9 cellular contexts compared by ENCODE assay signal in the genomic region with DNA sequence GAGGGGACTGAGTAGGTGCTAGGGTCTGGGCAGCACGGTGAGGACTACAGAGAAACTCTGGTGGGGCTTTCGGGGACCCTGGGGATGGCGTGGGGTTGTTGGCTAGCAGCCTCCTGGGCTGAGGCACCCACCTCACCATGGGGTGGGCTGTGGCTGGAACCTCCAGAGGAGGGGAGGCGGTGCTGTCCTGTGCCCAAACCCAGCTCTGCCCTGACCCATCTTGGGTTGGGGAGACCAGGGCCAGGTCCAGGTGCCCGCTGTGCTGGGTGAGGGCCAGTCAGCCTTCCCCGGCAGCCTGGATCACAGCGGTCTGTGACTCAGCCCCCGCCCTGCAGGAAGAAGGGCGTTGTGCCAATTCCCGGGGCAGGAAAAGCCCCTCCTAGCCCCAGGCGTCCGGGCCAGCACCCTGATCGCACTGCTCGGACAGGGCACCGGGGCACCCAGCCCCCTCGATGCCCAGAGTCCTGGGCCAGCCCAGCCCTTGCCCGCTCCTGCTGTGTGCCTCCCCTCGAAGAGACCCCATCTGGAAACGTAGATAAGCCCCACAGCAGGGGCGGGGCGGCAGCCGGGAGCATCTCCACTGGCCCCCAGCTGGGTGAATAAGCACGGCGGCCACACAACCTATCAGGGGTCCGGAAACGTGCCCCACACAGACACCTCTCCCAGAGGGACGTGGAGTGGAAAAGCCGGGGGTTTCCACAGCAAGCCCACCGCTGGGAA. TPM values are rescaled to one million over a fixed set of nuclear protein-coding genes. Genes with fewer than 3 reads are reported as not detected.
DNase-seq lines count a peak whose midpoint lies in the region; ATAC-seq and TF ChIP-seq lines count a peak whose summit lies in the region.
"Had no signal": no experiment of that assay in that cellular context is flagged by ENCODE, and none has a peak within 500 bp of the region (broad histone marks: within the 10 kb centered on the region; RNA-seq: fewer than 3 reads in every experiment).

No MANE protein-coding gene starts in this region.

- H3K4me2 ChIP-seq in mesenchymal stem cell (ENCODE audit: low read length, poor library complexity, severe bottlenecking): peak overlapping the region; percentile 67

- peak overlapping the region; percentile 99 for H2AK5ac ChIP-seq in mesenchymal stem cell (ENCODE audit: low read length, severe bottlenecking)

- no peaks in the 10 kb centered on the region for H3K27me3 Mint-ChIP-seq in natural killer cell treated with Interleukin-12 subunit alpha and Interleukin-12 subunit beta and Interleukin-15 and Interleukin-18, amount 100 ng/mL, for 72 hours
- no peaks in the 10 kb centered on the region for H3K27me3 Mint-ChIP-seq in natural killer cell (ENCODE audit: low read depth in 2 of 2)
- peaks cover 3% of the 10 kb centered on the region for H3K27me3 Mint-ChIP-seq in activated naive CD8-positive, alpha-beta T cell treated with anti-CD3 and anti-CD28 coated beads for 36 hours
- H3K27me3 Mint-ChIP-seq: activated naive CD8-positive, alpha-beta T cell treated with anti-CD3 and anti-CD28 coated beads, Interleukin-2, amount 10 ng/mL, durations not matched to agents 7 days and 5 days had no signal

- intact Hi-C loops in natural killer cell (cut with micrococcal nuclease): no loop called here
- intact Hi-C loops in dorsolateral prefrontal cortex (cut with DNase I): no loop called here
- intact Hi-C loops in lower leg skin (cut with DNase I; ENCODE audit: low total_unique reads): no loop called here

- peak overlapping the region; percentile 88 for H4K91ac ChIP-seq in mesenchymal stem cell (ENCODE audit: low read length)

- no peaks in the 10 kb centered on the region for H3K4me1 Mint-ChIP-seq in natural killer cell treated with Interleukin-12 subunit alpha and Interleukin-12 subunit beta and Interleukin-15 and Interleukin-18, amount 100 ng/mL, for 72 hours (ENCODE audit: low read depth in 2 of 2)
- H3K4me1 Mint-ChIP-seq in natural killer cell: no peaks in the 10 kb centered on the region
- H3K4me1 Mint-ChIP-seq in activated naive CD8-positive, alpha-beta T cell treated with anti-CD3 and anti-CD28 coated beads for 36 hours: no peaks in the 10 kb centered on the region
- H3K4me1 Mint-ChIP-seq: activated naive CD8-positive, alpha-beta T cell treated with anti-CD3 and anti-CD28 coated beads, Interleukin-2, amount 10 ng/mL, durations not matched to agents 7 days and 5 days had no signal

- H3K18ac ChIP-seq in mesenchymal stem cell (ENCODE audit: low read depth in 1 of 2, low read length in 2 of 2): peak overlapping the region; percentile 67 to 81

- peaks cover 0 to 89% of the 10 kb centered on the region in 2 experiments for H3K36me3 ChIP-seq in mesenchymal stem cell (ENCODE audit: control insufficient read depth in 1 of 2, insufficient read depth in 2 of 2, low read depth in 1 of 2, low read length in 2 of 2)

- H3K4me1 ChIP-seq in mesenchymal stem cell (ENCODE audit: control insufficient read depth, insufficient read depth, low read depth, low read length): peaks cover 94% of the 10 kb centered on the region

- no peak for ATAC-seq in natural killer cell treated with Interleukin-12 subunit alpha and Interleukin-12 subunit beta and Interleukin-15 and Interleukin-18, amount 100 ng/mL, for 72 hours
- ATAC-seq in natural killer cell (no peak), GM21619 (IDR thresholded peaks at IDR 0.05; ENCODE audit: unreplicated experiment) (no peak), GM21717 (IDR thresholded peaks at IDR 0.05; ENCODE audit: unreplicated experiment) (no peak)

- H3K27ac Mint-ChIP-seq in natural killer cell treated with Interleukin-12 subunit alpha and Interleukin-12 subunit beta and Interleukin-15 and Interleukin-18, amount 100 ng/mL, for 72 hours: no peak overlapping the region
- H3K27ac Mint-ChIP-seq in natural killer cell: no peak overlapping the region
- H3K27ac Mint-ChIP-seq in activated naive CD8-positive, alpha-beta T cell treated with anti-CD3 and anti-CD28 coated beads for 36 hours: no peak overlapping the region
- H3K27ac Mint-ChIP-seq: activated naive CD8-positive, alpha-beta T cell treated with anti-CD3 and anti-CD28 coated beads, Interleukin-2, amount 10 ng/mL, durations not matched to agents 7 days and 5 days had no signal

- peak overlapping the region; percentile 59 for H3K9ac ChIP-seq in mesenchymal stem cell (ENCODE audit: low read length)

- H3K27ac ChIP-seq in dorsolateral prefrontal cortex (peak overlapping the region in 58 of 59 donors; percentile 1 to 96 (median 88)), mesenchymal stem cell (ENCODE audit: low read length, poor library complexity, severe bottlenecking) (peak overlapping the region; percentile 96)

- peak overlapping the region in 33 of 59 donors; percentile 0 to 41 (median 21) for H3K4me3 ChIP-seq in dorsolateral prefrontal cortex
- peak overlapping the region in 1 of 2 experiments; percentile 41 for H3K4me3 ChIP-seq in mesenchymal stem cell (ENCODE audit: insufficient read depth in 1 of 2, low read depth in 1 of 2, low read length in 2 of 2)
- H3K4me3 ChIP-seq in lower leg skin (ENCODE audit: low read depth, poor library complexity, severe bottlenecking): no peak overlapping the region

- H3K4ac ChIP-seq in mesenchymal stem cell (ENCODE audit: low read depth in 1 of 2, low read length in 2 of 2): peak overlapping the region; percentile 77 to 89

- peak overlapping the region in 1 of 2 experiments; percentile 68 for H3K14ac ChIP-seq in mesenchymal stem cell (ENCODE audit: low read length in 2 of 2)

- DNase-seq in natural killer cell treated with Interleukin-12 subunit alpha and Interleukin-12 subunit beta and Interleukin-15 and Interleukin-18, amount 100 ng/mL, for 72 hours (ENCODE audit: low spot score): peak; percentile 55
- DNase-seq in natural killer cell (no peak), dorsolateral prefrontal cortex (peak in 1 of 10 donors; percentile 79), mesenchymal stem cell (peak; percentile 68), lower leg skin (ENCODE audit: low spot score in 2 of 2) (no peak)
- DNase-seq in activated naive CD8-positive, alpha-beta T cell treated with anti-CD3 and anti-CD28 coated beads for 36 hours: no peak
- DNase-seq: activated naive CD8-positive, alpha-beta T cell treated with anti-CD3 and anti-CD28 coated beads, Interleukin-2, amount 10 ng/mL, durations not matched to agents 7 days and 5 days had no signal

- H2AFZ ChIP-seq in mesenchymal stem cell (ENCODE audit: low read depth, low read length): no peak overlapping the region

- H2BK120ac ChIP-seq in mesenchymal stem cell (ENCODE audit: low read depth, low read length): peak overlapping the region; percentile 81

- H3K9me3 ChIP-seq in mesenchymal stem cell (ENCODE audit: control insufficient read depth, low read length): no peaks in the 10 kb centered on the region

- TF ChIP-seq CTCF in natural killer cell (IDR thresholded peaks at IDR 0.05) (no peak), dorsolateral prefrontal cortex (IDR thresholded peaks at IDR 0.05 in 54 of 56, conservative IDR thresholded peaks at IDR 0.05 in 2 of 56; ENCODE audit: low read depth in 1 of 56, partially characterized antibody in 56 of 56) (no peak), lower leg skin (IDR thresholded peaks at IDR 0.05) (no peak)

- H2BK15ac ChIP-seq in mesenchymal stem cell (ENCODE audit: low read depth, poor library complexity, severe bottlenecking): peak overlapping the region; percentile 90

- no peak overlapping the region for H3K4me3 Mint-ChIP-seq in natural killer cell treated with Interleukin-12 subunit alpha and Interleukin-12 subunit beta and Interleukin-15 and Interleukin-18, amount 100 ng/mL, for 72 hours
- H3K4me3 Mint-ChIP-seq in natural killer cell: no peak overlapping the region
- H3K4me3 Mint-ChIP-seq in activated naive CD8-positive, alpha-beta T cell treated with anti-CD3 and anti-CD28 coated beads for 36 hours: no peak overlapping the region
- H3K4me3 Mint-ChIP-seq: activated naive CD8-positive, alpha-beta T cell treated with anti-CD3 and anti-CD28 coated beads, Interleukin-2, amount 10 ng/mL, durations not matched to agents 7 days and 5 days had no signal

- peak overlapping the region; percentile 46 to 50 for H2BK12ac ChIP-seq in mesenchymal stem cell (ENCODE audit: low read length in 2 of 2)

- H3K36me3 Mint-ChIP-seq in natural killer cell treated with Interleukin-12 subunit alpha and Interleukin-12 subunit beta and Interleukin-15 and Interleukin-18, amount 100 ng/mL, for 72 hours: no peaks in the 10 kb centered on the region
- H3K36me3 Mint-ChIP-seq in natural killer cell: no peaks in the 10 kb centered on the region
- H3K36me3 Mint-ChIP-seq in activated naive CD8-positive, alpha-beta T cell treated with anti-CD3 and anti-CD28 coated beads for 36 hours: no peaks in the 10 kb centered on the region
- H3K36me3 Mint-ChIP-seq: activated naive CD8-positive, alpha-beta T cell treated with anti-CD3 and anti-CD28 coated beads, Interleukin-2, amount 10 ng/mL, durations not matched to agents 7 days and 5 days had no signal

- H3K27me3 ChIP-seq in dorsolateral prefrontal cortex (no peaks in the 10 kb centered on the region), mesenchymal stem cell (ENCODE audit: control insufficient read depth in 1 of 2, insufficient read depth in 1 of 2, low read length in 2 of 2) (no peaks in the 10 kb centered on the region)

- H3K79me1 ChIP-seq in mesenchymal stem cell (replicated peaks; ENCODE audit: low read length, poor library complexity, severe bottlenecking): peaks cover 12% of the 10 kb centered on the region

- WGBS in mesenchymal stem cell: 63% methylated on average over 29 of the region's 29 CpGs
- 41 to 46% methylated on average over 8 to 14 of the region's 29 CpGs for WGBS in lower leg skin, 2 donors

- H2BK5ac ChIP-seq in mesenchymal stem cell (ENCODE audit: low read depth, low read length, poor library complexity, severe bottlenecking): peak overlapping the region; percentile 97

- H4K8ac ChIP-seq in mesenchymal stem cell (ENCODE audit: low read length): peak overlapping the region; percentile 88

- no peaks in the 10 kb centered on the region for H3K9me3 Mint-ChIP-seq in natural killer cell treated with Interleukin-12 subunit alpha and Interleukin-12 subunit beta and Interleukin-15 and Interleukin-18, amount 100 ng/mL, for 72 hours
- H3K9me3 Mint-ChIP-seq in natural killer cell: no peaks in the 10 kb centered on the region
- H3K9me3 Mint-ChIP-seq in activated naive CD8-positive, alpha-beta T cell treated with anti-CD3 and anti-CD28 coated beads for 36 hours: no peaks in the 10 kb centered on the region
- H3K9me3 Mint-ChIP-seq: activated naive CD8-positive, alpha-beta T cell treated with anti-CD3 and anti-CD28 coated beads, Interleukin-2, amount 10 ng/mL, durations not matched to agents 7 days and 5 days had no signal

- no peak overlapping the region for H3K23ac ChIP-seq in mesenchymal stem cell (ENCODE audit: low read length in 2 of 2)

- no peak for TF ChIP-seq POLR2A in lower leg skin (IDR thresholded peaks at IDR 0.05)

RNA-seq across cellular contexts. Expression of gene LAMA5, which starts 10.0 kb away (rescaled TPM):
- total RNA-seq in natural killer cell treated with Interleukin-12 subunit alpha and Interleukin-12 subunit beta and Interleukin-15 and Interleukin-18, amount 100 ng/mL, for 72 hours: 1 to 10 TPM; 1.5 to 1.9 TPM
- total RNA-seq in natural killer cell (1 to 10 TPM; 1.0 to 4.3 (median 1.4) TPM), dorsolateral prefrontal cortex (100 to 1,000 TPM in 30 of 120 experiments, 10 to 100 TPM in 90; 31.1 to 179 (median 80.7) TPM), lower leg skin (100 to 1,000 TPM; 164 to 427 (median 196) TPM)
- 70.0 TPM for polyA plus RNA-seq in mesenchymal stem cell (2013, experiment 1 of 2)
- 65.1 TPM for polyA plus RNA-seq in mesenchymal stem cell (2013, experiment 2 of 2)
- under 1 TPM; 0.38 to 0.91 TPM for total RNA-seq in activated naive CD8-positive, alpha-beta T cell treated with anti-CD3 and anti-CD28 coated beads for 36 hours

RNA-seq across cellular contexts. Expression of gene RPS21, which starts 29.8 kb away (rescaled TPM):
- 1,000 to 10,000 TPM; 1,109 to 1,318 TPM for total RNA-seq in natural killer cell treated with Interleukin-12 subunit alpha and Interleukin-12 subunit beta and Interleukin-15 and Interleukin-18, amount 100 ng/mL, for 72 hours
- 1,000 to 10,000 TPM in 2 of 3 donors, 100 to 1,000 TPM in 1; 887 to 1,244 (median 1,112) TPM for total RNA-seq in natural killer cell
- total RNA-seq in dorsolateral prefrontal cortex: 100 to 1,000 TPM; 411 to 983 (median 581) TPM
- 2,383 TPM for polyA plus RNA-seq in mesenchymal stem cell (2013, experiment 1 of 2)
- polyA plus RNA-seq in mesenchymal stem cell (2013, experiment 2 of 2): 2,319 TPM
- total RNA-seq in lower leg skin: 1,000 to 10,000 TPM; 1,664 to 5,734 (median 2,155) TPM
- 1,000 to 10,000 TPM; 2,242 to 2,482 TPM for total RNA-seq in activated naive CD8-positive, alpha-beta T cell treated with anti-CD3 and anti-CD28 coated beads for 36 hours

RNA-seq across cellular contexts. Expression of gene CABLES2, which starts 50.0 kb away (rescaled TPM):
- 1 to 10 TPM; 9.4 to 9.5 TPM for total RNA-seq in natural killer cell treated with Interleukin-12 subunit alpha and Interleukin-12 subunit beta and Interleukin-15 and Interleukin-18, amount 100 ng/mL, for 72 hours
- 1 to 10 TPM; 8.0 to 9.3 (median 8.4) TPM for total RNA-seq in natural killer cell
- 10 to 100 TPM in 99 of 120 experiments, 1 to 10 TPM in 21; 7.0 to 18.7 (median 11.9) TPM for total RNA-seq in dorsolateral prefrontal cortex
- polyA plus RNA-seq in mesenchymal stem cell (2013, experiment 1 of 2): 5.4 TPM
- 5.4 TPM for polyA plus RNA-seq in mesenchymal stem cell (2013, experiment 2 of 2)
- 1 to 10 TPM; 2.8 to 5.3 (median 3.7) TPM for total RNA-seq in lower leg skin
- 1 to 10 TPM; 4.9 to 5.3 TPM for total RNA-seq in activated naive CD8-positive, alpha-beta T cell treated with anti-CD3 and anti-CD28 coated beads for 36 hours

RNA-seq across cellular contexts. Expression of gene ADRM1, which starts 54.3 kb away (rescaled TPM):
- total RNA-seq in natural killer cell treated with Interleukin-12 subunit alpha and Interleukin-12 subunit beta and Interleukin-15 and Interleukin-18, amount 100 ng/mL, for 72 hours: 100 to 1,000 TPM; 171 to 178 TPM
- total RNA-seq in natural killer cell (10 to 100 TPM; 81.4 to 88.4 (median 84.6) TPM), dorsolateral prefrontal cortex (10 to 100 TPM; 41.7 to 76.3 (median 60.3) TPM), lower leg skin (100 to 1,000 TPM; 143 to 198 (median 167) TPM)
- 99.6 TPM for polyA plus RNA-seq in mesenchymal stem cell (2013, experiment 1 of 2)
- polyA plus RNA-seq in mesenchymal stem cell (2013, experiment 2 of 2): 97.9 TPM
- total RNA-seq in activated naive CD8-positive, alpha-beta T cell treated with anti-CD3 and anti-CD28 coated beads for 36 hours: 100 to 1,000 TPM; 136 to 139 TPM

Comparison
In these comparisons a context has a peak if more than half of its experiments do, and no peak if none do; other contexts are left out.
1. DNase-seq: peak in natural killer cell treated with Interleukin-12 subunit alpha and Interleukin-12 subunit beta and Interleukin-15 and Interleukin-18, amount 100 ng/mL, for 72 hours (single experiment) and mesenchymal stem cell (single experiment); none in natural killer cell (single experiment), lower leg skin (0 of 2) and activated naive CD8-positive, alpha-beta T cell treated with anti-CD3 and anti-CD28 coated beads for 36 hours (single experiment).
2. RNA of gene LAMA5, which starts 10.0 kb away (total RNA-seq): 164 to 427 TPM in lower leg skin and 31.1 to 179 TPM in dorsolateral prefrontal cortex; 1.5 to 1.9 TPM in natural killer cell treated with Interleukin-12 subunit alpha and Interleukin-12 subunit beta and Interleukin-15 and Interleukin-18, amount 100 ng/mL, for 72 hours, 1.0 to 4.3 TPM in natural killer cell and 0.38 to 0.91 TPM in activated naive CD8-positive, alpha-beta T cell treated with anti-CD3 and anti-CD28 coated beads for 36 hours; every median in the first group is over 4 times any median in the second.